Comparison of ENCODE assay signal across 36 cellular contexts in genomic region chr2:28439763-28440162, GRCh38.
"Had no signal": no experiment of that assay in that cellular context is flagged by ENCODE, and none has a peak within 500 bp of the region (broad histone marks: within the 10 kb centered on the region; RNA-seq: fewer than 3 reads in every experiment).

No MANE protein-coding gene starts in this region.

- H3K9me3 Mint-ChIP-seq: activated B cell treated with CpG ODN at 0.5 μM for 24 hours; activated CD4-positive, alpha-beta memory T cell treated with anti-CD3 and anti-CD28 coated beads for 36 hours; activated naive CD4-positive, alpha-beta T cell treated with anti-CD3 and anti-CD28 coated beads, Interleukin-2, amount 10 ng/mL, durations not matched to agents 7 days and 5 days; activated naive CD8-positive, alpha-beta T cell treated with anti-CD3 and anti-CD28 coated beads, Interleukin-2, amount 50 U/mL, for 24 hours; brain; T-cell had no signal

- H3K9me3 ChIP-seq: Peyer's patch had no signal

- FAIRE-seq: bronchial epithelial cell had no signal

- ATAC-seq: activated CD8-positive, alpha-beta memory T cell treated with anti-CD3 and anti-CD28 coated beads, Interleukin-2, amount 10 ng/mL, durations not matched to agents 7 days and 5 days; activated naive CD8-positive, alpha-beta T cell treated with anti-CD3 and anti-CD28 coated beads, Interleukin-2, amount 50 U/mL, for 24 hours; PC-3; Right ventricle myocardium inferior; SK-N-SH treated with all-trans-retinoic acid at 6 μM for 48 hours; T-cell; T-helper 17 cell had no signal

- H3K4me3 Mint-ChIP-seq: activated B cell treated with CpG ODN at 0.5 μM for 24 hours; activated CD4-positive, alpha-beta memory T cell treated with anti-CD3 and anti-CD28 coated beads for 36 hours; activated CD8-positive, alpha-beta memory T cell treated with anti-CD3 and anti-CD28 coated beads, Interleukin-2, amount 10 ng/mL, durations not matched to agents 7 days and 5 days; activated naive CD4-positive, alpha-beta T cell treated with anti-CD3 and anti-CD28 coated beads, Interleukin-2, amount 10 ng/mL, durations not matched to agents 7 days and 5 days; activated naive CD8-positive, alpha-beta T cell; activated naive CD8-positive, alpha-beta T cell treated with anti-CD3 and anti-CD28 coated beads, Interleukin-2, amount 50 U/mL, for 24 hours; brain; T-cell; T-helper 17 cell had no signal

- H3K4me1 Mint-ChIP-seq: activated B cell treated with CpG ODN at 0.5 μM for 24 hours, brain, T-helper 17 cell had no signal

- H3K27ac ChIP-seq: Peyer's patch, VCaP had no signal

- H3K4me3 ChIP-seq: Peyer's patch had no signal

- DNase-seq: activated B cell treated with CpG ODN at 0.5 μM for 24 hours; activated CD4-positive, alpha-beta memory T cell treated with anti-CD3 and anti-CD28 coated beads for 36 hours; activated CD4-positive, alpha-beta T cell treated with anti-CD3 and anti-CD28 coated beads for 4 hours; activated CD4-positive, alpha-beta T cell treated with anti-CD3 and anti-CD28 coated beads, Interleukin-2, amount 50 U/mL, for 1 hour; activated CD4-positive, CD25-positive, alpha-beta regulatory T cell treated with anti-CD3 and anti-CD28 coated beads, Interleukin-2, amount 50 U/mL, for 72 hours; activated CD8-positive, alpha-beta memory T cell treated with anti-CD3 and anti-CD28 coated beads, Interleukin-2, amount 10 ng/mL, durations not matched to agents 7 days and 5 days; activated CD8-positive, alpha-beta memory T cell treated with anti-CD3 and anti-CD28 coated beads, Interleukin-2, amount 50 U/mL, for 48 hours; activated effector memory CD4-positive, alpha-beta T cell treated with Interleukin-2 at 50 U/mL for 16 hours; activated naive CD4-positive, alpha-beta T cell treated with anti-CD3 and anti-CD28 coated beads, Interleukin-2, amount 10 ng/mL, durations not matched to agents 7 days and 5 days; activated naive CD8-positive, alpha-beta T cell treated with anti-CD3 and anti-CD28 coated beads, Interleukin-2, amount 50 U/mL, for 24 hours; activated T-cell treated with anti-CD3 and anti-CD28 coated beads, Interleukin-2, amount 50 U/mL, for 48 hours; anterior cingulate cortex; caudate nucleus; cerebellar nuclear complex; Karpas-422; NCI-H1105; NCI-H1436; NCI-H1694; NCI-H1930; NCI-H2081 treated with DMSO at 0.1 percent for 48 hours; NCI-H345; NCI-H526; NCI-H748 treated with DMSO at 0.1 percent for 48 hours; NK-92 treated with Interleukin-12 subunit alpha and Interleukin-12 subunit beta, amount 100 ng/mL, for 24 hours; PC-3; RPMI8226; SIG-M5; T-cell; T-helper 17 cell had no signal

- H3K27me3 ChIP-seq: Peyer's patch had no signal

- H3K27me3 Mint-ChIP-seq: activated CD8-positive, alpha-beta memory T cell treated with anti-CD3 and anti-CD28 coated beads, Interleukin-2, amount 10 ng/mL, durations not matched to agents 7 days and 5 days; activated naive CD8-positive, alpha-beta T cell; activated naive CD8-positive, alpha-beta T cell treated with anti-CD3 and anti-CD28 coated beads, Interleukin-2, amount 50 U/mL, for 24 hours; T-cell; T-helper 17 cell had no signal

- H3K27ac Mint-ChIP-seq: activated B cell treated with CpG ODN at 0.5 μM for 24 hours; activated CD4-positive, alpha-beta memory T cell treated with anti-CD3 and anti-CD28 coated beads for 36 hours; activated CD8-positive, alpha-beta memory T cell treated with anti-CD3 and anti-CD28 coated beads, Interleukin-2, amount 10 ng/mL, durations not matched to agents 7 days and 5 days; activated naive CD4-positive, alpha-beta T cell treated with anti-CD3 and anti-CD28 coated beads, Interleukin-2, amount 10 ng/mL, durations not matched to agents 7 days and 5 days; activated naive CD8-positive, alpha-beta T cell; activated naive CD8-positive, alpha-beta T cell treated with anti-CD3 and anti-CD28 coated beads, Interleukin-2, amount 50 U/mL, for 24 hours; brain; T-cell; T-helper 17 cell had no signal

- H3K36me3 Mint-ChIP-seq: activated naive CD4-positive, alpha-beta T cell treated with anti-CD3 and anti-CD28 coated beads, Interleukin-2, amount 10 ng/mL, durations not matched to agents 7 days and 5 days; activated naive CD8-positive, alpha-beta T cell; brain; T-cell had no signal

- H3K36me3 ChIP-seq: Peyer's patch had no signal
